ENCODE assay signal across 1 cellular context in the genomic region with DNA sequence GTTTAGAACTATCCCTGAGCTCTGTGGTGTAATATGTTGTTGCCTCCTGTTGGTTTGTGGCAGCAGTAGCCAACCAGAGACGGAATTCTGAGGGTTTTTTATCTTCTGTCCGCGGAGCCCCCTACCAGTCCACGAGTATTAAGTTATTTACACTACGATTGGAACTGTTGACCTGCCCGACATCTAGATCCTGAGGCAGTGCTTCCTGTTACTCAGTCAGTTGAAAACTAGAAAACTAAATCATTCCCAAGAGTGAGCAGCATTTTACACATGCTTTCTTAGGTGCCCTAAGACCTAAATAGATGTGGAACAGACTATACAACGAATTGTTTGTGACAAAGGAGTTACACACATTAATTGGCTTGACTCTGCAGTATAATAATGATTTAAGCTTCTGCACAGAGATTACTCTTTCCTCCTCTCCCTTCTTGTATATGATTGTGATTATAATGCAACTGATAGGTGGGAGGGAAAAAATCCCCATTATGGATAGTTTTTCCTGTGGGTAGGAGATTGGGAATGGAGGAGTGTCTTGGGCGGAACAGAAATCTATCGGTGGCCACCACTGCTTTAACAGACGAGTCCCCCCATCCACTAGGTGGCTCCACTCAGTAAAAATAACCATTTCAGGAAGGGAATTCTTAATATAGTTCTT.
TF ChIP-seq lines count a peak whose summit lies in the region.

No MANE protein-coding gene starts in this region.

TF ChIP-seq in HepG2, 621 proteins besides CTCF, POLR2A, EP300 and RAD21 (continued from another document and continues in another):
- TF ChIP-seq, protein P1, sequence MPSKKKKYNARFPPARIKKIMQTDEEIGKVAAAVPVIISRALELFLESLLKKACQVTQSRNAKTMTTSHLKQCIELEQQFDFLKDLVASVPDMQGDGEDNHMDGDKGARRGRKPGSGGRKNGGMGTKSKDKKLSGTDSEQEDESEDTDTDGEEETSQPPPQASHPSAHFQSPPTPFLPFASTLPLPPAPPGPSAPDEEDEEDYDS (CRISPR knock-in tag; IDR thresholded peaks at IDR 0.05): no peak
- no peak for TF ChIP-seq ZEB1 (IDR thresholded peaks at IDR 0.05; ENCODE audit: insufficient replicate concordance, low read depth)
- TF ChIP-seq ZNF713 (CRISPR knock-in tag; IDR thresholded peaks at IDR 0.05): no peak
- TF ChIP-seq ESRRA (CRISPR knock-in tag; IDR thresholded peaks at IDR 0.05; ENCODE audit: low read depth): 0 out of 2 replicates have a peak, but pooled peaks have one; percentile 22
- no peak for TF ChIP-seq ZKSCAN1 (IDR thresholded peaks at IDR 0.05; ENCODE audit: low read length)
- no peak for TF ChIP-seq ZNF382 (CRISPR knock-in tag; IDR thresholded peaks at IDR 0.05; ENCODE audit: borderline replicate concordance)
- 0 out of 2 replicates have a peak, but pooled peaks have one; percentile 23 for TF ChIP-seq ETV5 (CRISPR knock-in tag; IDR thresholded peaks at IDR 0.05; ENCODE audit: borderline replicate concordance)
- peak; percentile 18; the same call in 1 of the 2 replicates for TF ChIP-seq HOXA3 (CRISPR knock-in tag; IDR thresholded peaks at IDR 0.05)
- no peak for TF ChIP-seq ZNF557 (CRISPR knock-in tag; IDR thresholded peaks at IDR 0.05)
- TF ChIP-seq ZNF121 (CRISPR knock-in tag; IDR thresholded peaks at IDR 0.05): no peak
- no peak for TF ChIP-seq HNRNPH1 (optimal IDR thresholded peaks at IDR 0.05; ENCODE audit: low read depth, low read length)
- no peak for TF ChIP-seq SIX4 (CRISPR knock-in tag; IDR thresholded peaks at IDR 0.05)
- no peak for TF ChIP-seq KDM3A (CRISPR knock-in tag; IDR thresholded peaks at IDR 0.05; ENCODE audit: low read depth)
- TF ChIP-seq ZNF160 (CRISPR knock-in tag; IDR thresholded peaks at IDR 0.05): no peak
- TF ChIP-seq IRF2 (CRISPR knock-in tag; IDR thresholded peaks at IDR 0.05): peak; percentile 55
- no peak for TF ChIP-seq GTF3A (CRISPR knock-in tag; conservative IDR thresholded peaks at IDR 0.05)
- TF ChIP-seq, protein P2, sequence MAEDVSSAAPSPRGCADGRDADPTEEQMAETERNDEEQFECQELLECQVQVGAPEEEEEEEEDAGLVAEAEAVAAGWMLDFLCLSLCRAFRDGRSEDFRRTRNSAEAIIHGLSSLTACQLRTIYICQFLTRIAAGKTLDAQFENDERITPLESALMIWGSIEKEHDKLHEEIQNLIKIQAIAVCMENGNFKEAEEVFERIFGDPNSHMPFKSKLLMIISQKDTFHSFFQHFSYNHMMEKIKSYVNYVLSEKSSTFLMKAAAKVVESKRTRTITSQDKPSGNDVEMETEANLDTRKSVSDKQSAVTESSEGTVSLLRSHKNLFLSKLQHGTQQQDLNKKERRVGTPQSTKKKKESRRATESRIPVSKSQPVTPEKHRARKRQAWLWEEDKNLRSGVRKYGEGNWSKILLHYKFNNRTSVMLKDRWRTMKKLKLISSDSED (CRISPR knock-in tag; IDR thresholded peaks at IDR 0.05): no peak
- TF ChIP-seq ELF1 (CRISPR knock-in tag; IDR thresholded peaks at IDR 0.05): peak; percentile 73
- TF ChIP-seq NCOA2 (CRISPR knock-in tag; IDR thresholded peaks at IDR 0.05): peak; percentile 31
- TF ChIP-seq ZNF317 (CRISPR knock-in tag; IDR thresholded peaks at IDR 0.05): no peak
- TF ChIP-seq ZNF598 (CRISPR knock-in tag; IDR thresholded peaks at IDR 0.05; ENCODE audit: borderline replicate concordance): no peak
- TF ChIP-seq RCOR2 (CRISPR knock-in tag; IDR thresholded peaks at IDR 0.05): peak; percentile 86
- peak; percentile 77; the same call in 1 of the 2 replicates for TF ChIP-seq ZNF33A (CRISPR knock-in tag; IDR thresholded peaks at IDR 0.05; ENCODE audit: borderline replicate concordance)
- peak; percentile 39 for TF ChIP-seq POLR2AphosphoS5 (IDR thresholded peaks at IDR 0.05; ENCODE audit: low read depth, low read length)
- no peak for TF ChIP-seq MXD4 (CRISPR knock-in tag; IDR thresholded peaks at IDR 0.05)
- TF ChIP-seq POLR2G (IDR thresholded peaks at IDR 0.05; ENCODE audit: low read depth, low read length): peak; percentile 0; the same call in 1 of the 2 replicates
- TF ChIP-seq FOXJ3 (CRISPR knock-in tag; IDR thresholded peaks at IDR 0.05; ENCODE audit: borderline replicate concordance): no peak
- TF ChIP-seq, protein P3, sequence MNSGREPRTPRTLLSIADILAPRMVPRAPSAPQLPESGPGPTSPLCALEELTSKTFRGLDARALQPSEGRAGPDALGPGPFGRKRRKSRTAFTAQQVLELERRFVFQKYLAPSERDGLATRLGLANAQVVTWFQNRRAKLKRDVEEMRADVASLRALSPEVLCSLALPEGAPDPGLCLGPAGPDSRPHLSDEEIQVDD (CRISPR knock-in tag; IDR thresholded peaks at IDR 0.05; ENCODE audit: borderline replicate concordance): no peak
- TF ChIP-seq ZBTB42 (CRISPR knock-in tag; IDR thresholded peaks at IDR 0.05): no peak
- TF ChIP-seq, protein P4, sequence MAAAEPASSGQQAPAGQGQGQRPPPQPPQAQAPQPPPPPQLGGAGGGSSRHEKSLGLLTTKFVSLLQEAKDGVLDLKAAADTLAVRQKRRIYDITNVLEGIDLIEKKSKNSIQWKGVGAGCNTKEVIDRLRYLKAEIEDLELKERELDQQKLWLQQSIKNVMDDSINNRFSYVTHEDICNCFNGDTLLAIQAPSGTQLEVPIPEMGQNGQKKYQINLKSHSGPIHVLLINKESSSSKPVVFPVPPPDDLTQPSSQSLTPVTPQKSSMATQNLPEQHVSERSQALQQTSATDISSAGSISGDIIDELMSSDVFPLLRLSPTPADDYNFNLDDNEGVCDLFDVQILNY (CRISPR knock-in tag; conservative IDR thresholded peaks at IDR 0.05): no peak
- TF ChIP-seq MED8 (CRISPR knock-in tag; IDR thresholded peaks at IDR 0.05; ENCODE audit: insufficient replicate concordance): no peak
- TF ChIP-seq, protein P5, sequence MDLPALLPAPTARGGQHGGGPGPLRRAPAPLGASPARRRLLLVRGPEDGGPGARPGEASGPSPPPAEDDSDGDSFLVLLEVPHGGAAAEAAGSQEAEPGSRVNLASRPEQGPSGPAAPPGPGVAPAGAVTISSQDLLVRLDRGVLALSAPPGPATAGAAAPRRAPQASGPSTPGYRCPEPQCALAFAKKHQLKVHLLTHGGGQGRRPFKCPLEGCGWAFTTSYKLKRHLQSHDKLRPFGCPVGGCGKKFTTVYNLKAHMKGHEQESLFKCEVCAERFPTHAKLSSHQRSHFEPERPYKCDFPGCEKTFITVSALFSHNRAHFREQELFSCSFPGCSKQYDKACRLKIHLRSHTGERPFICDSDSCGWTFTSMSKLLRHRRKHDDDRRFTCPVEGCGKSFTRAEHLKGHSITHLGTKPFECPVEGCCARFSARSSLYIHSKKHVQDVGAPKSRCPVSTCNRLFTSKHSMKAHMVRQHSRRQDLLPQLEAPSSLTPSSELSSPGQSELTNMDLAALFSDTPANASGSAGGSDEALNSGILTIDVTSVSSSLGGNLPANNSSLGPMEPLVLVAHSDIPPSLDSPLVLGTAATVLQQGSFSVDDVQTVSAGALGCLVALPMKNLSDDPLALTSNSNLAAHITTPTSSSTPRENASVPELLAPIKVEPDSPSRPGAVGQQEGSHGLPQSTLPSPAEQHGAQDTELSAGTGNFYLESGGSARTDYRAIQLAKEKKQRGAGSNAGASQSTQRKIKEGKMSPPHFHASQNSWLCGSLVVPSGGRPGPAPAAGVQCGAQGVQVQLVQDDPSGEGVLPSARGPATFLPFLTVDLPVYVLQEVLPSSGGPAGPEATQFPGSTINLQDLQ (CRISPR knock-in tag; IDR thresholded peaks at IDR 0.05): no peak
- peak; percentile 53; the same call in 1 of the 2 replicates for TF ChIP-seq YEATS2 (CRISPR knock-in tag; IDR thresholded peaks at IDR 0.05; ENCODE audit: borderline replicate concordance)
- no peak for TF ChIP-seq ZNF10 (CRISPR knock-in tag; IDR thresholded peaks at IDR 0.05; ENCODE audit: borderline replicate concordance, low read depth)
- no peak for TF ChIP-seq U2AF2 (IDR thresholded peaks at IDR 0.05; ENCODE audit: low read depth, low read length)
- TF ChIP-seq, protein P6, sequence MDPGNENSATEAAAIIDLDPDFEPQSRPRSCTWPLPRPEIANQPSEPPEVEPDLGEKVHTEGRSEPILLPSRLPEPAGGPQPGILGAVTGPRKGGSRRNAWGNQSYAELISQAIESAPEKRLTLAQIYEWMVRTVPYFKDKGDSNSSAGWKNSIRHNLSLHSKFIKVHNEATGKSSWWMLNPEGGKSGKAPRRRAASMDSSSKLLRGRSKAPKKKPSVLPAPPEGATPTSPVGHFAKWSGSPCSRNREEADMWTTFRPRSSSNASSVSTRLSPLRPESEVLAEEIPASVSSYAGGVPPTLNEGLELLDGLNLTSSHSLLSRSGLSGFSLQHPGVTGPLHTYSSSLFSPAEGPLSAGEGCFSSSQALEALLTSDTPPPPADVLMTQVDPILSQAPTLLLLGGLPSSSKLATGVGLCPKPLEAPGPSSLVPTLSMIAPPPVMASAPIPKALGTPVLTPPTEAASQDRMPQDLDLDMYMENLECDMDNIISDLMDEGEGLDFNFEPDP (CRISPR knock-in tag; conservative IDR thresholded peaks at IDR 0.05): 0 out of 2 replicates have a peak, but pooled peaks have one; percentile 43
- TF ChIP-seq CREB1 (IDR thresholded peaks at IDR 0.05): no peak
- peak; percentile 59 for TF ChIP-seq CREB1 (CRISPR knock-in tag; IDR thresholded peaks at IDR 0.05)
- TF ChIP-seq XRCC5 (optimal IDR thresholded peaks at IDR 0.05; ENCODE audit: low read length): peak; percentile 48
- TF ChIP-seq, protein P7, sequence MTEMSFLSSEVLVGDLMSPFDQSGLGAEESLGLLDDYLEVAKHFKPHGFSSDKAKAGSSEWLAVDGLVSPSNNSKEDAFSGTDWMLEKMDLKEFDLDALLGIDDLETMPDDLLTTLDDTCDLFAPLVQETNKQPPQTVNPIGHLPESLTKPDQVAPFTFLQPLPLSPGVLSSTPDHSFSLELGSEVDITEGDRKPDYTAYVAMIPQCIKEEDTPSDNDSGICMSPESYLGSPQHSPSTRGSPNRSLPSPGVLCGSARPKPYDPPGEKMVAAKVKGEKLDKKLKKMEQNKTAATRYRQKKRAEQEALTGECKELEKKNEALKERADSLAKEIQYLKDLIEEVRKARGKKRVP (CRISPR knock-in tag; IDR thresholded peaks at IDR 0.05): peak in 1 of 2 experiments; percentile 50; a peak in 2 of 4 replicates
- no peak for TF ChIP-seq ATAD3A (CRISPR knock-in tag; IDR thresholded peaks at IDR 0.05)
- TF ChIP-seq, protein P8, sequence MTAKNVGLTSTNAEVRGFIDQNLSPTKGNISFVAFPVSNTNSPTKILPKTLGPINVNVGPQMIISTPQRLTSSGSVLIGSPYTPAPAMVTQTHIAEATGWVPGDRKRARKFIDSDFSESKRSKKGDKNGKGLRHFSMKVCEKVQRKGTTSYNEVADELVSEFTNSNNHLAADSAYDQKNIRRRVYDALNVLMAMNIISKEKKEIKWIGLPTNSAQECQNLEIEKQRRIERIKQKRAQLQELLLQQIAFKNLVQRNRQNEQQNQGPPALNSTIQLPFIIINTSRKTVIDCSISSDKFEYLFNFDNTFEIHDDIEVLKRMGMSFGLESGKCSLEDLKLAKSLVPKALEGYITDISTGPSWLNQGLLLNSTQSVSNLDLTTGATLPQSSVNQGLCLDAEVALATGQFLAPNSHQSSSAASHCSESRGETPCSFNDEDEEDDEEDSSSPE (CRISPR knock-in tag; IDR thresholded peaks at IDR 0.05): peak; percentile 52; the same call in 1 of the 2 replicates
- TF ChIP-seq, protein P9, sequence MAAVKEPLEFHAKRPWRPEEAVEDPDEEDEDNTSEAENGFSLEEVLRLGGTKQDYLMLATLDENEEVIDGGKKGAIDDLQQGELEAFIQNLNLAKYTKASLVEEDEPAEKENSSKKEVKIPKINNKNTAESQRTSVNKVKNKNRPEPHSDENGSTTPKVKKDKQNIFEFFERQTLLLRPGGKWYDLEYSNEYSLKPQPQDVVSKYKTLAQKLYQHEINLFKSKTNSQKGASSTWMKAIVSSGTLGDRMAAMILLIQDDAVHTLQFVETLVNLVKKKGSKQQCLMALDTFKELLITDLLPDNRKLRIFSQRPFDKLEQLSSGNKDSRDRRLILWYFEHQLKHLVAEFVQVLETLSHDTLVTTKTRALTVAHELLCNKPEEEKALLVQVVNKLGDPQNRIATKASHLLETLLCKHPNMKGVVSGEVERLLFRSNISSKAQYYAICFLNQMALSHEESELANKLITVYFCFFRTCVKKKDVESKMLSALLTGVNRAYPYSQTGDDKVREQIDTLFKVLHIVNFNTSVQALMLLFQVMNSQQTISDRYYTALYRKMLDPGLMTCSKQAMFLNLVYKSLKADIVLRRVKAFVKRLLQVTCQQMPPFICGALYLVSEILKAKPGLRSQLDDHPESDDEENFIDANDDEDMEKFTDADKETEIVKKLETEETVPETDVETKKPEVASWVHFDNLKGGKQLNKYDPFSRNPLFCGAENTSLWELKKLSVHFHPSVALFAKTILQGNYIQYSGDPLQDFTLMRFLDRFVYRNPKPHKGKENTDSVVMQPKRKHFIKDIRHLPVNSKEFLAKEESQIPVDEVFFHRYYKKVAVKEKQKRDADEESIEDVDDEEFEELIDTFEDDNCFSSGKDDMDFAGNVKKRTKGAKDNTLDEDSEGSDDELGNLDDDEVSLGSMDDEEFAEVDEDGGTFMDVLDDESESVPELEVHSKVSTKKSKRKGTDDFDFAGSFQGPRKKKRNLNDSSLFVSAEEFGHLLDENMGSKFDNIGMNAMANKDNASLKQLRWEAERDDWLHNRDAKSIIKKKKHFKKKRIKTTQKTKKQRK (IDR thresholded peaks at IDR 0.05; ENCODE audit: low read length): no peak
- no peak for TF ChIP-seq RNF2 (conservative IDR thresholded peaks at IDR 0.05; ENCODE audit: low read depth)
- no peak for TF ChIP-seq ZC3H13 (CRISPR knock-in tag; IDR thresholded peaks at IDR 0.05)
- peak; percentile 98 for TF ChIP-seq ZMYM4 (CRISPR knock-in tag; IDR thresholded peaks at IDR 0.05)
- TF ChIP-seq, protein P10, sequence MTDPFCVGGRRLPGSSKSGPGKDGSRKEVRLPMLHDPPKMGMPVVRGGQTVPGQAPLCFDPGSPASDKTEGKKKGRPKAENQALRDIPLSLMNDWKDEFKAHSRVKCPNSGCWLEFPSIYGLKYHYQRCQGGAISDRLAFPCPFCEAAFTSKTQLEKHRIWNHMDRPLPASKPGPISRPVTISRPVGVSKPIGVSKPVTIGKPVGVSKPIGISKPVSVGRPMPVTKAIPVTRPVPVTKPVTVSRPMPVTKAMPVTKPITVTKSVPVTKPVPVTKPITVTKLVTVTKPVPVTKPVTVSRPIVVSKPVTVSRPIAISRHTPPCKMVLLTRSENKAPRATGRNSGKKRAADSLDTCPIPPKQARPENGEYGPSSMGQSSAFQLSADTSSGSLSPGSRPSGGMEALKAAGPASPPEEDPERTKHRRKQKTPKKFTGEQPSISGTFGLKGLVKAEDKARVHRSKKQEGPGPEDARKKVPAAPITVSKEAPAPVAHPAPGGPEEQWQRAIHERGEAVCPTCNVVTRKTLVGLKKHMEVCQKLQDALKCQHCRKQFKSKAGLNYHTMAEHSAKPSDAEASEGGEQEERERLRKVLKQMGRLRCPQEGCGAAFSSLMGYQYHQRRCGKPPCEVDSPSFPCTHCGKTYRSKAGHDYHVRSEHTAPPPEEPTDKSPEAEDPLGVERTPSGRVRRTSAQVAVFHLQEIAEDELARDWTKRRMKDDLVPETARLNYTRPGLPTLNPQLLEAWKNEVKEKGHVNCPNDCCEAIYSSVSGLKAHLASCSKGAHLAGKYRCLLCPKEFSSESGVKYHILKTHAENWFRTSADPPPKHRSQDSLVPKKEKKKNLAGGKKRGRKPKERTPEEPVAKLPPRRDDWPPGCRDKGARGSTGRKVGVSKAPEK (CRISPR knock-in tag; IDR thresholded peaks at IDR 0.05; ENCODE audit: borderline replicate concordance): no peak; the same call in 1 of the 2 replicates
- no peak for TF ChIP-seq ZFY (CRISPR knock-in tag; IDR thresholded peaks at IDR 0.05)
- 0 out of 2 replicates have a peak, but pooled peaks have one; percentile 27 for TF ChIP-seq MIER2 (CRISPR knock-in tag; IDR thresholded peaks at IDR 0.05)
- TF ChIP-seq, protein P11, sequence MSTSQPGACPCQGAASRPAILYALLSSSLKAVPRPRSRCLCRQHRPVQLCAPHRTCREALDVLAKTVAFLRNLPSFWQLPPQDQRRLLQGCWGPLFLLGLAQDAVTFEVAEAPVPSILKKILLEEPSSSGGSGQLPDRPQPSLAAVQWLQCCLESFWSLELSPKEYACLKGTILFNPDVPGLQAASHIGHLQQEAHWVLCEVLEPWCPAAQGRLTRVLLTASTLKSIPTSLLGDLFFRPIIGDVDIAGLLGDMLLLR (CRISPR knock-in tag; IDR thresholded peaks at IDR 0.05): no peak
